ENCODE assay signal across 17 cellular contexts in the genomic region with DNA sequence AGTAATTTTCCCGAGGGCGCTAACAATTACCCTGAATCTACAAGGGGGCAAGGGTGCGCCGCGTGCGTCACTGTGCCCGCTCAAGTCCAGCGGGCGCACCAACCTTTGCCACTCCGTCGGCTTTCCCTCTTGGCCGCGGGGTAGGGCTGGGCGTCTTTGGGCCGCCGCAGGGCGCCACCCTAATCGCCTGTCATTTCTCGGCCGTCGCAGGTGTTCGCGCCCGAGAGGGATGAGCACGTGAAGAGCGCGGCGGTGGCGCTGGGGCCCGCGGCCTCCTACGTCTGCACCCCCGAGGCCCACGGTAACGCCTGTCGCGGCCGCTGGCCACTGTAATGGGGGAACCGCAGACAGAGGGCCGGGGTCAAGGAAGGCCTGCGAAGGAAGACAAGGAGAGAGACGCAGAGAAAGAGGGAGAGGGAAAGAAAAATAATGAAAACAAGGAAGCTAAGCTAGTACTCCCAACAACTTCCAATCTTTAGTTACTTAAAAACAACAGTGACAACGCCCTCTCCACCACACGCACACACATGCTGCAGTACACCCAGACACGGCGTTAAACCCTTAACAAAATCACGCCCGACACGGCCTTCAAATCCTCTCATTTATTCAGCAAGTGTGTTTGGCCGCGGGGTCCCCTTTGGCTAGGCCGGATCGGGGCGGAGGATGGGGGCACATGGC. TPM values are rescaled to one million over a fixed set of nuclear protein-coding genes. Genes with fewer than 3 reads are reported as not detected.
DNase-seq lines count a peak whose midpoint lies in the region; ATAC-seq, FAIRE-seq and TF ChIP-seq lines count a peak whose summit lies in the region.
"Had no signal": no experiment of that assay in that cellular context is flagged by ENCODE, and none has a peak within 500 bp of the region (broad histone marks: within the 10 kb centered on the region; RNA-seq: fewer than 3 reads in every experiment).

No MANE protein-coding gene starts in this region.

- no peak overlapping the region for H3K18ac ChIP-seq in H1 (ENCODE audit: extremely low read depth, low read length)

- H3K4me1 ChIP-seq in GM23338 (ENCODE audit: insufficient read depth): peaks cover 52% of the 10 kb centered on the region
- peaks cover 23% of the 10 kb centered on the region for H3K4me1 ChIP-seq in NT2/D1 (ENCODE audit: insufficient read depth, insufficient read length)
- peaks cover 15 to 51% (median 36%) of the 10 kb centered on the region in 4 experiments for H3K4me1 ChIP-seq in H1 (replicated peaks in 1 of 4; ENCODE audit: control insufficient read depth in 3 of 4, insufficient read depth in 4 of 4, low read length in 3 of 4)
- peaks cover 5% of the 10 kb centered on the region for H3K4me1 ChIP-seq in osteoblast (ENCODE audit: insufficient read depth, low read length)

- FAIRE-seq in H1 (lab: Jason Lieb, UNC): no peak
- FAIRE-seq: colon had no signal

- no peak overlapping the region for H3K27ac Mint-ChIP-seq in GM23338

- H3K27me3 Mint-ChIP-seq in GM23338 (ENCODE audit: insufficient read depth, low read depth, poor library complexity): peaks cover 90% of the 10 kb centered on the region

- WGBS in H1 (ENCODE audit: extremely low coverage in 1 of 2, insufficient coverage in 1 of 2, insufficient read length in 1 of 2, insufficient replicate concordance in 2 of 2, low coverage in 1 of 2, low lambda C conversion rate in 2 of 2, missing lambda C conversion rate in 1 of 2), 2 experiments: 5% methylated on average over 46 of the region's 54 CpGs; no CpG with 5 or more reads in 1 of the 2 experiments

- H2AK5ac ChIP-seq in H1 (ENCODE audit: low read depth, low read length): no peak overlapping the region

- no peaks in the 10 kb centered on the region for H3K79me1 ChIP-seq in H1 (ENCODE audit: low read depth, low read length)

- peaks cover 44% of the 10 kb centered on the region for H3K4me1 Mint-ChIP-seq in GM23338

- peaks cover 37% of the 10 kb centered on the region for H3F3A ChIP-seq in GM23338 (replicated peaks; ENCODE audit: low read depth)

- TF ChIP-seq CTCF in GM23338 (conservative IDR thresholded peaks at IDR 0.05; ENCODE audit: low read depth in 2 of 2) (no peak), H1 (IDR thresholded peaks at IDR 0.05; ENCODE audit: control extremely low read depth in 1 of 3, insufficient read depth in 1 of 3, low read depth in 1 of 3, low read length in 3 of 3) (no peak), osteoblast (IDR thresholded peaks at IDR 0.05; ENCODE audit: extremely low read depth, low read depth, low read length) (no peak), GM13977 (IDR thresholded peaks at IDR 0.05; ENCODE audit: extremely low read depth, insufficient read depth, missing control alignments) (no peak)

- H2BK20ac ChIP-seq in H1 (ENCODE audit: low read length): no peak overlapping the region

- H2BK15ac ChIP-seq in H1 (ENCODE audit: low read length): no peak overlapping the region

- TF ChIP-seq RAD21 in H1 (IDR thresholded peaks at IDR 0.05 in 1 of 2, conservative IDR thresholded peaks at IDR 0.05 in 1 of 2; ENCODE audit: low read depth in 2 of 2, low read length in 2 of 2): no peak

- no peak overlapping the region for H3K56ac ChIP-seq in H1 (replicated peaks; ENCODE audit: insufficient read length, low read depth, low read length)

- peaks cover 8% of the 10 kb centered on the region; the same call in 2 of the 3 replicates for H3K9me3 Mint-ChIP-seq in GM23338
- H3K9me3 Mint-ChIP-seq: neural crest cell had no signal

- H4K8ac ChIP-seq in H1 (ENCODE audit: extremely low read depth, insufficient read depth, low read length): no peak overlapping the region

- peak overlapping the region; percentile 28 for H3K4ac ChIP-seq in H1 (replicated peaks; ENCODE audit: insufficient read length, low read depth, low read length)

- no peak overlapping the region for H4K91ac ChIP-seq in H1 (replicated peaks; ENCODE audit: insufficient read length, low read length)

- H3K36me3 Mint-ChIP-seq in GM23338 (ENCODE audit: low read depth): peaks cover 2% of the 10 kb centered on the region; the same call in 1 of the 3 replicates

- peaks cover 10% of the 10 kb centered on the region; the same call in 1 of the 2 replicates for H3K9me3 ChIP-seq in NT2/D1 (ENCODE audit: insufficient read depth, low read length)
- peaks cover 0 to 4% of the 10 kb centered on the region in 2 experiments; a peak in 1 of 4 replicates for H3K9me3 ChIP-seq in H1 (ENCODE audit: insufficient read depth in 2 of 2, low read depth in 1 of 2, low read length in 1 of 2)
- H3K9me3 ChIP-seq in osteoblast (ENCODE audit: low read depth, low read length): no peaks in the 10 kb centered on the region
- H3K9me3 ChIP-seq: transverse colon had no signal

- H3K4me3 ChIP-seq in GM23338 (peak overlapping the region; percentile 53), NT2/D1 (ENCODE audit: insufficient read length, low read depth) (peak overlapping the region; percentile 15), H1 (ENCODE audit: extremely low read depth in 1 of 4, insufficient read depth in 2 of 4, low read depth in 3 of 4, low read length in 4 of 4) (peak overlapping the region in 3 of 4 experiments; percentile 4 to 46 (median 14); a peak in 5 of 8 replicates), osteoblast (ENCODE audit: insufficient read depth, low read length) (no peak overlapping the region)
- H3K4me3 ChIP-seq: smooth muscle cell had no signal

- no peak overlapping the region for H3K27ac ChIP-seq in GM23338 (ENCODE audit: low read depth)
- no peak overlapping the region for H3K27ac ChIP-seq in H1 (ENCODE audit: low read depth, low read length)
- H3K27ac ChIP-seq in osteoblast (ENCODE audit: low read depth, low read length): no peak overlapping the region
- H3K27ac ChIP-seq: KMS-11, transverse colon had no signal

- peaks cover 100% of the 10 kb centered on the region for H3K27me3 ChIP-seq in GM23338 (ENCODE audit: insufficient read depth)
- H3K27me3 ChIP-seq in NT2/D1 (ENCODE audit: insufficient read depth, insufficient read length): peaks cover 98% of the 10 kb centered on the region
- peaks cover 95 to 100% (median 100%) of the 10 kb centered on the region in 4 experiments for H3K27me3 ChIP-seq in H1 (replicated peaks in 1 of 4; ENCODE audit: control insufficient read depth in 3 of 4, extremely low read depth in 1 of 4, insufficient read depth in 3 of 4, low read length in 3 of 4)
- peaks cover 94% of the 10 kb centered on the region for H3K27me3 ChIP-seq in osteoblast (ENCODE audit: insufficient read depth, low read length)

- no peak overlapping the region for H3K23ac ChIP-seq in H1 (ENCODE audit: insufficient read length)

- peak; percentile 39 for DNase-seq in GM23338 (ENCODE audit: low spot score)
- DNase-seq in NT2/D1 (ENCODE audit: low read depth, low spot score): no peak
- DNase-seq in H1 (ENCODE audit: low read depth in 1 of 2, low spot score in 2 of 2): peak in 1 of 2 experiments; percentile 55
- DNase-seq in osteoblast (ENCODE audit: insufficient read length, low spot score, missing footprints): peak; percentile 73
- no peak for DNase-seq in NCI-H69 (lab: John Stamatoyannopoulos, UW)
- DNase-seq in NCI-H345 (lab: John Stamatoyannopoulos, UW): no peak
- DNase-seq in GM13977 (ENCODE audit: low spot score): no peak
- DNase-seq in dedifferentiated amniotic fluid mesenchymal stem cell (ENCODE audit: extremely low spot score): no peak
- DNase-seq: NCI-H2081, transverse colon had no signal

- no peaks in the 10 kb centered on the region for H3K36me3 ChIP-seq in GM23338 (ENCODE audit: insufficient read depth)
- no peaks in the 10 kb centered on the region for H3K36me3 ChIP-seq in NT2/D1 (ENCODE audit: insufficient read depth, insufficient read length, low read length)
- peaks cover 0 to 20% (median 0%) of the 10 kb centered on the region in 4 experiments; a peak in 1 of 8 replicates for H3K36me3 ChIP-seq in H1 (ENCODE audit: control insufficient read depth in 2 of 4, insufficient read depth in 4 of 4, low read length in 3 of 4)
- H3K36me3 ChIP-seq in osteoblast (ENCODE audit: insufficient read depth, low read length): no peaks in the 10 kb centered on the region
- H3K36me3 ChIP-seq: transverse colon had no signal

- H3K4me2 ChIP-seq in GM23338 (peak overlapping the region; percentile 77), H1 (ENCODE audit: insufficient read depth in 1 of 2, low read depth in 2 of 2, low read length in 2 of 2) (peak overlapping the region; percentile 48 to 57), osteoblast (ENCODE audit: insufficient read depth, low read length) (no peak overlapping the region)
- H3K4me2 ChIP-seq: KMS-11 had no signal

- H2BK12ac ChIP-seq in H1 (ENCODE audit: low read depth, low read length): peak overlapping the region; percentile 75; the same call in 1 of the 2 replicates

- H3K9me2 ChIP-seq in GM23338 (ENCODE audit: insufficient read depth): no peaks in the 10 kb centered on the region

- H4K20me1 ChIP-seq in GM23338 (replicated peaks; ENCODE audit: insufficient read depth): peaks cover 8% of the 10 kb centered on the region
- H4K20me1 ChIP-seq in H1 (replicated peaks in 1 of 2; ENCODE audit: control insufficient read depth in 1 of 2, insufficient read depth in 2 of 2, low read length in 2 of 2): peaks cover 11 to 26% of the 10 kb centered on the region in 2 experiments
- H4K20me1 ChIP-seq in osteoblast (ENCODE audit: insufficient read depth, low read length): peaks cover 11% of the 10 kb centered on the region

- no peak overlapping the region for H4K5ac ChIP-seq in H1 (ENCODE audit: insufficient read length, low read depth, low read length)

- H3K79me2 ChIP-seq in GM23338 (replicated peaks; ENCODE audit: insufficient read depth) (no peaks in the 10 kb centered on the region), H1 (ENCODE audit: control insufficient read depth in 1 of 2, insufficient read depth in 2 of 2, low read length in 2 of 2) (no peaks in the 10 kb centered on the region), osteoblast (ENCODE audit: insufficient read depth, low read length) (no peaks in the 10 kb centered on the region)

- POLR2A ChIA-PET in H1 (lab: Charles Lee; ENCODE audit: partially characterized antibody): interaction anchor here (4.1 kb wide), 1 partner anchor 7 kb away, joined by 24 read pairs; no protein-coding TSS in a partner anchor

- CTCF ChIA-PET in H1 (lab: Charles Lee; ENCODE audit: partially characterized antibody): interaction anchor here (1.0 to 1.5 kb wide), 2 partner anchors 46 to 340 kb away, joined by 3 to 4 read pairs; no protein-coding TSS in a partner anchor

- H2BK120ac ChIP-seq in H1 (replicated peaks; ENCODE audit: low read depth, low read length): no peak overlapping the region

- peak overlapping the region; percentile 66 for H3K4me3 Mint-ChIP-seq in GM23338
- H3K4me3 Mint-ChIP-seq: neural crest cell had no signal

- TF ChIP-seq EP300 in H1 (IDR thresholded peaks at IDR 0.05; ENCODE audit: borderline replicate concordance in 1 of 2, low read depth in 2 of 2, low read length in 2 of 2): no peak

- no peak for TF ChIP-seq POLR2A in H1 (IDR thresholded peaks at IDR 0.05; ENCODE audit: control extremely low read depth in 1 of 2, low read depth in 2 of 2, low read length in 2 of 2)

- no peak for ATAC-seq in GM23338
- ATAC-seq: activated CD4-positive, CD25-positive, alpha-beta regulatory T cell treated with anti-CD3 and anti-CD28 coated beads, Interleukin-2, amount 50 U/mL, for 24 hours had no signal

- H2BK5ac ChIP-seq in H1 (ENCODE audit: low read depth, low read length): no peak overlapping the region

- H3K9ac ChIP-seq in NT2/D1 (ENCODE audit: insufficient read length, low read depth) (no peak overlapping the region), H1 (replicated peaks in 1 of 4; ENCODE audit: extremely low read depth in 1 of 4, low read depth in 3 of 4, low read length in 3 of 4) (no peak overlapping the region)
- H3K9ac ChIP-seq: KMS-11 had no signal

- H2AFZ ChIP-seq in GM23338 (no peak overlapping the region), H1 (ENCODE audit: low read length) (no peak overlapping the region), osteoblast (ENCODE audit: low read length) (no peak overlapping the region)

- no peak overlapping the region for H3K14ac ChIP-seq in H1 (ENCODE audit: insufficient read length)

- in situ Hi-C loops in GM13977 (cut with MboI; ENCODE audit: low pct_unique_long_range_greater_than_20kb, low sequenced_read_pairs, unreplicated experiment): no loop called here

- H3K23me2 ChIP-seq in H1 (ENCODE audit: low read depth, low read length): peaks cover 11% of the 10 kb centered on the region; the same call in 1 of the 2 replicates

RNA-seq across cellular contexts. Expression of gene SKOR1, which starts 3.8 kb away (rescaled TPM):
- 0.17 and 0.19 TPM in 2 replicates for total RNA-seq in GM23338 (2014; rRNA removed; shearing (Covaris generic))
- polyA plus RNA-seq in GM23338 (2016; fragmentation: Nextera tagmentation; extraction: Ambion mirVana) (not detected in 2 replicates), H1 (2011; rRNA removed) (0.03 and 0.08 TPM in 2 replicates)
- 0.11 TPM in 2 replicates for total RNA-seq in H1 (2021; fragmentation: NEBNext Ultra II Directional; extraction: Animal tissue kit (Norgen Biotek cat#: 25700))
- polyA plus RNA-seq in H1 (2011; cell fraction: cytosol; rRNA removed): 0.05 TPM
- 0.13 TPM for polyA plus RNA-seq in H1 (2011; cell fraction: nucleus; rRNA removed)
- polyA plus RNA-seq in H1 (2012, experiment 1 of 2): 0.06 to 0.12 TPM (median 0.07 TPM) in 3 of 4 replicates, not detected in the other
- not detected for polyA plus RNA-seq in H1 (2012, experiment 2 of 2)
- 0.04 TPM for polyA plus RNA-seq in H1 (2013, experiment 1 of 2)
- 0.04 TPM for polyA plus RNA-seq in H1 (2013, experiment 2 of 2)
- polyA minus RNA-seq in H1 (2011; rRNA and poly(A)+ RNA removed): not detected in 2 replicates
- polyA minus RNA-seq in H1 (2011; cell fraction: cytosol; rRNA and poly(A)+ RNA removed): not detected
- polyA minus RNA-seq in H1 (2011; cell fraction: nucleus; rRNA and poly(A)+ RNA removed): 0.40 TPM
- 0.29 and 0.36 TPM in 2 replicates for total RNA-seq in osteoblast
- total RNA-seq: fibroblast of villous mesenchyme, kidney epithelial cell had no signal

RNA-seq across cellular contexts. Expression of gene RNU6-1, which starts 10.7 kb away (rescaled TPM):
- not detected in 2 replicates for total RNA-seq in GM23338 (2014; rRNA removed; shearing (Covaris generic))
- polyA plus RNA-seq in GM23338 (2016; fragmentation: Nextera tagmentation; extraction: Ambion mirVana) (not detected in 2 replicates), H1 (2011; rRNA removed) (not detected in 2 replicates)
- total RNA-seq in H1 (2021; fragmentation: NEBNext Ultra II Directional; extraction: Animal tissue kit (Norgen Biotek cat#: 25700)): not detected in 2 replicates
- polyA plus RNA-seq in H1 (2011; cell fraction: cytosol; rRNA removed): not detected
- not detected for polyA plus RNA-seq in H1 (2011; cell fraction: nucleus; rRNA removed)
- not detected in 4 replicates for polyA plus RNA-seq in H1 (2012, experiment 1 of 2)
- not detected for polyA plus RNA-seq in H1 (2012, experiment 2 of 2)
- polyA plus RNA-seq in H1 (2013, experiment 1 of 2): not detected
- not detected for polyA plus RNA-seq in H1 (2013, experiment 2 of 2)
- polyA minus RNA-seq in H1 (2011; rRNA and poly(A)+ RNA removed): under 0.01 TPM in 1 of 2 replicates, not detected in the other
- polyA minus RNA-seq in H1 (2011; cell fraction: cytosol; rRNA and poly(A)+ RNA removed): not detected
- polyA minus RNA-seq in H1 (2011; cell fraction: nucleus; rRNA and poly(A)+ RNA removed): not detected
- not detected in 2 replicates for total RNA-seq in osteoblast
- total RNA-seq: fibroblast of villous mesenchyme, kidney epithelial cell, neural crest cell, smooth muscle cell, transverse colon had no signal
- polyA plus RNA-seq: smooth muscle cell had no signal

Comparison
In these comparisons a context has a peak if more than half of its experiments do, and no peak if none do; other contexts are left out.
1. DNase-seq: peak in GM23338 (single experiment) and osteoblast (single experiment); none in NT2/D1 (single experiment), NCI-H69 (single experiment), NCI-H345 (single experiment), GM13977 (single experiment) and dedifferentiated amniotic fluid mesenchymal stem cell (single experiment).